In genomic region chr2:818233-818632, GRCh38 we compare ENCODE assay signal across 7 cellular contexts.
"Had no signal": no experiment of that assay in that cellular context is flagged by ENCODE, and none has a peak within 500 bp of the region (broad histone marks: within the 10 kb centered on the region; RNA-seq: fewer than 3 reads in every experiment).

No MANE protein-coding gene starts in this region.

- H3K36me3 Mint-ChIP-seq: IgD-negative memory B cell had no signal

- H3K4me1 Mint-ChIP-seq: IgD-negative memory B cell had no signal

- H3K27ac ChIP-seq: HL-60 had no signal

- H3K4me3 Mint-ChIP-seq: IgD-negative memory B cell had no signal

- H3K27me3 Mint-ChIP-seq: IgD-negative memory B cell had no signal

- DNase-seq: IMR-90, KBM-7, KG1 had no signal

- ATAC-seq: HepG2, K562 had no signal

- H3K4me3 ChIP-seq: K562 had no signal
